Comparison of ENCODE assay signal across 10 cellular contexts in the genomic region with DNA sequence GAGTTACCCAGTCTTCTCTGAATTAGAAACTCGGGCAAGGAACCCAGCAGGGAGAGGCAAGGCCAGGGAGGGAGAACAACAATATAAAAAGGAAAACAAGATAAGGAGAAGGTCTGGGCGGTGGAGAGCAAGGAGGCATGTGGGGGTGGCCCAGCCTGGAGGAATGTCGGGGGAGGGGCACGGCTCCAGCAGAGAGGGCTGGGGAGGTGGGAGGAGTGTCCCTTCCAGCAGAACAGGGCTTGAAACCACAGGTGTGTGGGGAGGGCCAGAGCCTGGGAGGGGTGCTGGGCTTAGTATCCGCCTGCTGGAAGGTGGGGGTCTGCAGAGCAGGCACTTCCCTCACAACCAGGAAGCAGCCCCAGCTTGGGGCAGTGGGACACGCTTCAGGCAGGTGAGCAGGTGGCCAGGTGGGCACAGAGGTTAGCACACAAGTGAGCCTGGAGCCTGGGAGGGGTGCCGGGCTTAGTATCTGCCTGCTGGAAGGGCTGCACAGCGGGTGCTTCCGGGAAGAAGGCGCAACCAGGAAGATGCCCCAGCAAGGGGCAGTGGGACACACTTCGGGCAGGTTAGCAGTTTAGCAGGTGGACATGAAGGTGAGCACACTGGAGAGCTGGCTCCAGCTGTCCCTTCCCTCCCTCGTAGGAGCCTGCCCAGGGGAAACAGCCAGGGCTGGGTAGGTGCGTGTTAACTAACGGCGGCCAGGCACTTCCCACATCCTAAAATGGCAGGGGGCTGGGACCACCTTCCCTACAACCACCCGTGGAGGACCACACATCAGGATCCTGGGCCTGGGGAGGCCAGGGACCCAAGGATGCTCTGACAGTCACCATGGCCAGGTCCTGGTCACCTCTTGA. TPM values are rescaled to one million over a fixed set of nuclear protein-coding genes. Genes with fewer than 3 reads are reported as not detected.
DNase-seq lines count a peak whose midpoint lies in the region; ATAC-seq and TF ChIP-seq lines count a peak whose summit lies in the region.
"Had no signal": no experiment of that assay in that cellular context is flagged by ENCODE, and none has a peak within 500 bp of the region (broad histone marks: within the 10 kb centered on the region; RNA-seq: fewer than 3 reads in every experiment).

No MANE protein-coding gene starts in this region.

- BruUV-seq in mammary epithelial cell (replicated peaks; lab: Mats Ljungman, UMichigan) = no TSS peak

- H3K4me1 ChIP-seq in mammary epithelial cell (ENCODE audit: insufficient read depth, low read length) (peaks cover 66% of the 10 kb centered on the region), thyroid gland (peaks cover 28 to 50% of the 10 kb centered on the region in 2 donors)

- H3K9ac ChIP-seq in mammary epithelial cell (ENCODE audit: insufficient read depth, low read length) = peak overlapping the region; percentile 16

- H3K9me3 Mint-ChIP-seq in activated CD4-positive, alpha-beta memory T cell treated with anti-CD3 and anti-CD28 coated beads for 36 hours = peaks cover 11% of the 10 kb centered on the region
- H3K9me3 Mint-ChIP-seq in activated CD4-positive, alpha-beta memory T cell treated with anti-CD3 and anti-CD28 coated beads, Interleukin-2, amount 10 ng/mL, durations not matched to agents 7 days and 5 days = peaks cover 16% of the 10 kb centered on the region

- no peak overlapping the region for H2AFZ ChIP-seq in mammary epithelial cell (ENCODE audit: low read depth, low read length)

- H3K4me3 Mint-ChIP-seq in activated CD4-positive, alpha-beta memory T cell treated with anti-CD3 and anti-CD28 coated beads for 36 hours = no peak overlapping the region
- H3K4me3 Mint-ChIP-seq in activated CD4-positive, alpha-beta memory T cell treated with anti-CD3 and anti-CD28 coated beads, Interleukin-2, amount 10 ng/mL, durations not matched to agents 7 days and 5 days = no peak overlapping the region

- ATAC-seq in left colon (peak; percentile 67), HG02970 (IDR thresholded peaks at IDR 0.05; ENCODE audit: low FRiP score, unreplicated experiment) (no peak), GM19328 (IDR thresholded peaks at IDR 0.05; ENCODE audit: unreplicated experiment) (no peak)

- peaks cover 98% of the 10 kb centered on the region for H3K79me2 ChIP-seq in mammary epithelial cell (ENCODE audit: insufficient read depth, low read length)

- H3K27ac ChIP-seq in mammary epithelial cell (ENCODE audit: insufficient read depth, low read depth, low read length) (peak overlapping the region; percentile 26), thyroid gland (peak overlapping the region; percentile 36 to 52 (median 49))

- no peaks in the 10 kb centered on the region for H3K27me3 ChIP-seq in mammary epithelial cell (ENCODE audit: insufficient read depth, low read length)
- no peaks in the 10 kb centered on the region for H3K27me3 ChIP-seq in thyroid gland

- in situ Hi-C loops in mammary epithelial cell (cut with MboI; ENCODE audit: low sequenced_read_pairs in 2 of 2) = loop anchor here (5.0 kb wide), 2 partner anchors 39 to 51 kb away; no protein-coding TSS in a partner anchor

- no peaks in the 10 kb centered on the region for H3K9me3 ChIP-seq in mammary epithelial cell (replicated peaks; ENCODE audit: insufficient read depth, low read length)
- no peaks in the 10 kb centered on the region for H3K9me3 ChIP-seq in thyroid gland

- POLR2A ChIA-PET in activated CD4-positive, alpha-beta memory T cell treated with anti-CD3 and anti-CD28 coated beads for 36 hours (lab: Charles Lee) = no interaction called here
- POLR2A ChIA-PET in activated CD4-positive, alpha-beta memory T cell treated with anti-CD3 and anti-CD28 coated beads, Interleukin-2, amount 10 ng/mL, durations not matched to agents 7 days and 5 days (lab: Charles Lee) = no interaction called here

- TF ChIP-seq POLR2A in thyroid gland (IDR thresholded peaks at IDR 0.05) = no peak

- peak; percentile 7 for DNase-seq in activated CD4-positive, alpha-beta memory T cell treated with anti-CD3 and anti-CD28 coated beads for 36 hours
- DNase-seq in activated CD4-positive, alpha-beta memory T cell treated with anti-CD3 and anti-CD28 coated beads, Interleukin-2, amount 10 ng/mL, durations not matched to agents 7 days and 5 days = no peak
- no peak for DNase-seq in mammary epithelial cell
- peak; percentile 85 to 88 for DNase-seq in left colon
- peak; percentile 69 to 75 for DNase-seq in thyroid gland
- DNase-seq in middle frontal gyrus (ENCODE audit: extremely low spot score, low spot score) = no peak
- DNase-seq: NCI-H2029 treated with DMSO at 0.1 percent for 48 hours had no signal

- peak overlapping the region; percentile 100 for H3K4me2 ChIP-seq in mammary epithelial cell (ENCODE audit: insufficient read depth, low read depth, low read length)

- peaks cover 27% of the 10 kb centered on the region for H3K27me3 Mint-ChIP-seq in activated CD4-positive, alpha-beta memory T cell treated with anti-CD3 and anti-CD28 coated beads for 36 hours
- peaks cover 30% of the 10 kb centered on the region for H3K27me3 Mint-ChIP-seq in activated CD4-positive, alpha-beta memory T cell treated with anti-CD3 and anti-CD28 coated beads, Interleukin-2, amount 10 ng/mL, durations not matched to agents 7 days and 5 days

- 40% methylated on average over 11 of the region's 16 CpGs for whole genome bisulfite sequencing in mammary epithelial cell (ENCODE audit: low coverage, missing lambda C conversion rate)
- 73% methylated on average over 13 to 15 of the region's 16 CpGs for WGBS in thyroid gland, 2 donors

- H3K4me3 ChIP-seq in mammary epithelial cell (replicated peaks in 1 of 3; ENCODE audit: insufficient read depth in 1 of 3, low read depth in 2 of 3, low read length in 3 of 3) (peak overlapping the region in 1 of 3 experiments; percentile 86), thyroid gland (replicated peaks in 1 of 3) (no peak overlapping the region)
- H3K4me3 ChIP-seq: lung had no signal

- peaks cover 3% of the 10 kb centered on the region for H3K36me3 Mint-ChIP-seq in activated CD4-positive, alpha-beta memory T cell treated with anti-CD3 and anti-CD28 coated beads for 36 hours
- no peaks in the 10 kb centered on the region for H3K36me3 Mint-ChIP-seq in activated CD4-positive, alpha-beta memory T cell treated with anti-CD3 and anti-CD28 coated beads, Interleukin-2, amount 10 ng/mL, durations not matched to agents 7 days and 5 days (ENCODE audit: low read depth)

- no peak overlapping the region for H3K27ac Mint-ChIP-seq in activated CD4-positive, alpha-beta memory T cell treated with anti-CD3 and anti-CD28 coated beads for 36 hours
- H3K27ac Mint-ChIP-seq in activated CD4-positive, alpha-beta memory T cell treated with anti-CD3 and anti-CD28 coated beads, Interleukin-2, amount 10 ng/mL, durations not matched to agents 7 days and 5 days = no peak overlapping the region

- H3K36me3 ChIP-seq in mammary epithelial cell (ENCODE audit: insufficient read depth, low read length) = peaks cover 20% of the 10 kb centered on the region
- H3K36me3 ChIP-seq in thyroid gland = no peaks in the 10 kb centered on the region

- intact Hi-C loops in activated CD4-positive, alpha-beta memory T cell treated with anti-CD3 and anti-CD28 coated beads for 36 hours (cut with micrococcal nuclease) = no loop called here
- intact Hi-C loops in mammary epithelial cell (cut with micrococcal nuclease) (no loop called here), left colon (cut with DNase I, micrococcal nuclease) (no loop called here), thyroid gland (cut with DNase I) (no loop called here)

- H3K4me1 Mint-ChIP-seq in activated CD4-positive, alpha-beta memory T cell treated with anti-CD3 and anti-CD28 coated beads for 36 hours (ENCODE audit: low read depth) = peaks cover 12% of the 10 kb centered on the region
- H3K4me1 Mint-ChIP-seq in activated CD4-positive, alpha-beta memory T cell treated with anti-CD3 and anti-CD28 coated beads, Interleukin-2, amount 10 ng/mL, durations not matched to agents 7 days and 5 days = peaks cover 15% of the 10 kb centered on the region

- CTCF ChIA-PET in activated CD4-positive, alpha-beta memory T cell treated with anti-CD3 and anti-CD28 coated beads for 36 hours (lab: Charles Lee) = no interaction called here
- CTCF ChIA-PET in activated CD4-positive, alpha-beta memory T cell treated with anti-CD3 and anti-CD28 coated beads, Interleukin-2, amount 10 ng/mL, durations not matched to agents 7 days and 5 days (lab: Charles Lee) = no interaction called here
- CTCF ChIA-PET in mammary epithelial cell (lab: Charles Lee; ENCODE audit: low non-redundant PET) = no interaction called here

- dilution Hi-C loops in mammary epithelial cell (cut with HindIII; ENCODE audit: low sequenced_read_pairs) = loop anchor here (5.0 kb wide), 1 partner anchor 91 kb away; no protein-coding TSS in a partner anchor

- TF ChIP-seq CTCF in mammary epithelial cell (conservative IDR thresholded peaks at IDR 0.05 in 1 of 2, IDR thresholded peaks at IDR 0.05 in 1 of 2; ENCODE audit: extremely low read depth in 1 of 2, insufficient read depth in 1 of 2, low read depth in 1 of 2, low read length in 2 of 2) (no peak), thyroid gland (IDR thresholded peaks at IDR 0.05) (no peak)

- H4K20me1 ChIP-seq in mammary epithelial cell (ENCODE audit: insufficient read depth, low read length) = peaks cover 4% of the 10 kb centered on the region

RNA-seq across cellular contexts. Expression of gene GAS6, which starts 3.1 kb away (rescaled TPM):
- total RNA-seq in activated CD4-positive, alpha-beta memory T cell treated with anti-CD3 and anti-CD28 coated beads for 36 hours = 1 to 10 TPM; 1.5 TPM
- 1 to 10 TPM; 1.3 to 1.8 TPM for total RNA-seq in activated CD4-positive, alpha-beta memory T cell treated with anti-CD3 and anti-CD28 coated beads, Interleukin-2, amount 10 ng/mL, durations not matched to agents 7 days and 5 days
- total RNA-seq in mammary epithelial cell (100 to 1,000 TPM; 221 to 311 TPM), left colon (100 to 1,000 TPM; 125 to 185 TPM), thyroid gland (100 to 1,000 TPM; 145 to 197 (median 173) TPM)
- 196 TPM for polyA plus RNA-seq in mammary epithelial cell
- 53.3 TPM for polyA minus RNA-seq in mammary epithelial cell

Comparison
In these comparisons a context has a peak if more than half of its experiments do, and no peak if none do; other contexts are left out.
1. DNase-seq: peak in activated CD4-positive, alpha-beta memory T cell treated with anti-CD3 and anti-CD28 coated beads for 36 hours (single experiment), left colon (2 of 2) and thyroid gland (2 of 2); none in activated CD4-positive, alpha-beta memory T cell treated with anti-CD3 and anti-CD28 coated beads, Interleukin-2, amount 10 ng/mL, durations not matched to agents 7 days and 5 days (single experiment), mammary epithelial cell (single experiment) and middle frontal gyrus (single experiment).
2. RNA of gene GAS6, which starts 3.1 kb away (total RNA-seq): 221 to 311 TPM in mammary epithelial cell, 145 to 197 TPM in thyroid gland and 125 to 185 TPM in left colon; 1.3 to 1.8 TPM in activated CD4-positive, alpha-beta memory T cell treated with anti-CD3 and anti-CD28 coated beads, Interleukin-2, amount 10 ng/mL, durations not matched to agents 7 days and 5 days and 1.5 TPM in activated CD4-positive, alpha-beta memory T cell treated with anti-CD3 and anti-CD28 coated beads for 36 hours; every median in the first group is over 10 times any median in the second.